22 cellular contexts compared by ENCODE assay signal in the genomic region with DNA sequence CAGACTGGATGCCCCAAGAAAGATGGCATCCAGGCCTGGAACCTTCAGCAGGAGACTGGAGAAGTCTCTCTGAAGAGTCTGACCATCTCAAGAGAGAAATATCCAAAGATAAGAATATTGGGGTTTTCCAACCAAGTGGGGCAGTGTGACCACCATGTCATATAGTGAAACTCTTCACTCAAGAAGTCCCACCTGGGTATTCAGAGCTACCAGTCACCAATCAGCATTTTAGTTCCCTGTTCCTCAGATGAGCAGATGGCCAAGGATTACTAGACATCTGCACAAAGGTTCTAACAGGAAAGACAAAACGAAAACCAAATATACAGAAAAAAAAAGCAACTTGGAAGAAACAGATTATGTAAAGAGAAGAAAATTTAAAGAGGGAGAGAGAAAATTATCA.
"Had no signal": no experiment of that assay in that cellular context is flagged by ENCODE, and none has a peak within 500 bp of the region (broad histone marks: within the 10 kb centered on the region; RNA-seq: fewer than 3 reads in every experiment).

No MANE protein-coding gene starts in this region.

- H3K27me3 Mint-ChIP-seq: activated naive CD8-positive, alpha-beta T cell treated with anti-CD3 and anti-CD28 coated beads for 36 hours; central memory CD8-positive, alpha-beta T cell; effector memory CD8-positive, alpha-beta T cell; stimulated activated naive CD8-positive, alpha-beta T cell treated with anti-CD3 and anti-CD28 coated beads, Interleukin-15, Interleukin-2, amounts not matched to agents 100 ng/mL and 50 ng/mL, for 24 hours had no signal

- H3K4me1 Mint-ChIP-seq: central memory CD8-positive, alpha-beta T cell; immature natural killer cell; mesothelial cell of epicardium; natural killer cell had no signal

- DNase-seq: activated CD4-positive, CD25-positive, alpha-beta regulatory T cell treated with anti-CD3 and anti-CD28 coated beads, Interleukin-2, amount 50 U/mL, for 72 hours; activated CD8-positive, alpha-beta memory T cell treated with anti-CD3 and anti-CD28 coated beads, Interleukin-2, amount 50 U/mL, for 4 hours; activated naive CD4-positive, alpha-beta T cell treated with Interleukin-2 at 50 U/mL for 16 hours; activated naive CD8-positive, alpha-beta T cell treated with anti-CD3 and anti-CD28 coated beads for 36 hours; activated T-cell treated with anti-CD3 and anti-CD28 coated beads, Interleukin-2, amount 50 U/mL, for 4 hours; colonic mucosa; dorsolateral prefrontal cortex; effector memory CD8-positive, alpha-beta T cell; glutamatergic neuron; immature natural killer cell; kidney glomerular epithelial cell; left lung; natural killer cell; ovary; stimulated activated CD4-positive, alpha-beta T cell treated with anti-CD3 and anti-CD28 coated beads, Interleukin-12 subunit alpha, Interleukin-12 subunit beta, amount 100 ng/mL, for 4 hours; stimulated activated CD4-positive, alpha-beta T cell treated with anti-CD3 and anti-CD28 coated beads, Interleukin-4, amount 100 ng/mL, for 4 hours; substantia nigra; thyroid gland had no signal

- H3K27ac Mint-ChIP-seq: activated naive CD8-positive, alpha-beta T cell treated with anti-CD3 and anti-CD28 coated beads for 36 hours; effector memory CD8-positive, alpha-beta T cell; immature natural killer cell; mesothelial cell of epicardium; natural killer cell; stimulated activated naive CD8-positive, alpha-beta T cell treated with anti-CD3 and anti-CD28 coated beads, Interleukin-15, Interleukin-2, amounts not matched to agents 100 ng/mL and 50 ng/mL, for 24 hours had no signal

- H3K4me3 Mint-ChIP-seq: activated naive CD8-positive, alpha-beta T cell treated with anti-CD3 and anti-CD28 coated beads for 36 hours; activated T-cell treated with anti-CD3 and anti-CD28 coated beads, Interleukin-2, amount 50 U/mL, for 4 hours; central memory CD8-positive, alpha-beta T cell; effector memory CD8-positive, alpha-beta T cell; immature natural killer cell; mesothelial cell of epicardium; natural killer cell; stimulated activated naive CD8-positive, alpha-beta T cell treated with anti-CD3 and anti-CD28 coated beads, Interleukin-15, Interleukin-2, amounts not matched to agents 100 ng/mL and 50 ng/mL, for 24 hours had no signal

- H3K36me3 Mint-ChIP-seq: immature natural killer cell, mesothelial cell of epicardium, natural killer cell had no signal

- ATAC-seq: activated T-cell treated with anti-CD3 and anti-CD28 coated beads, Interleukin-2, amount 50 U/mL, for 4 hours; effector memory CD8-positive, alpha-beta T cell; esophagus mucosa; left lung; natural killer cell had no signal

- H3K9me3 Mint-ChIP-seq: activated naive CD8-positive, alpha-beta T cell treated with anti-CD3 and anti-CD28 coated beads for 36 hours; activated T-cell treated with anti-CD3 and anti-CD28 coated beads, Interleukin-2, amount 50 U/mL, for 4 hours; central memory CD8-positive, alpha-beta T cell; effector memory CD8-positive, alpha-beta T cell; immature natural killer cell; mesothelial cell of epicardium; natural killer cell; stimulated activated naive CD8-positive, alpha-beta T cell treated with anti-CD3 and anti-CD28 coated beads, Interleukin-15, Interleukin-2, amounts not matched to agents 100 ng/mL and 50 ng/mL, for 24 hours had no signal
